27 cellular contexts compared by ENCODE assay signal in the genomic region with DNA sequence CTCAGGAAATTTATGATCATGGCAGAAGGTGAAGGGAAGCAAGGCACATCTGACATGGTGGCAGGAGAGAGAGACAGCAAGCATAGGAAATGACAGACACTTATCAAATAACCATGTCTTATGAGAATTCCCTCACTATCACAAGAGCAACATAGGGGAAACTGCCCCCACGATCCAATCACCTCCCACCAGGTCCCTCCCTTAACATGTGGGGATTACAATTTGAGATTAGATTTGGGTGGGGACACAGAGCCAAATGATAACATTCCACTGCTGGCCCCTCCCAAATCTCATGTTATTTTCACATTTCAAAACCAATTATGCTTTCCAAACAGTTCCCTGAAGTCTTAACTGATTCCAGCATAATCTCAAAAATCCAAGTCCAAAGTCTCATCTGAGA. TPM values are rescaled to one million over a fixed set of nuclear protein-coding genes. Genes with fewer than 3 reads are reported as not detected.
"Had no signal": no experiment of that assay in that cellular context is flagged by ENCODE, and none has a peak within 500 bp of the region (broad histone marks: within the 10 kb centered on the region; RNA-seq: fewer than 3 reads in every experiment).

No MANE protein-coding gene starts in this region.

- DNase-seq: KBM-7; MG63; NCI-H1092; NCI-H1105 treated with DMSO at 0.1 percent for 48 hours; NCI-H1417 treated with DMSO at 0.1 percent for 48 hours; NCI-H146; NCI-H1694 treated with DMSO at 0.1 percent for 48 hours; NCI-H2029; NCI-H2081 treated with DMSO at 0.1 percent for 48 hours; NCI-H2171; NCI-H226; NCI-H446; NCI-H510A; NCI-H524 treated with DMSO at 0.1 percent for 48 hours; NCI-H69; NCI-H774; NK-92 treated with Interleukin-12 subunit alpha and Interleukin-12 subunit beta, amount 100 ng/mL, for 24 hours; PC-3; SHP77; SK-N-SH; SW 1271 had no signal

- H3K27me3 Mint-ChIP-seq: IgD-negative memory B cell had no signal

- H3K4me2 ChIP-seq: SK-N-SH had no signal

- H3K4me3 Mint-ChIP-seq: IgD-negative memory B cell had no signal

- H3K9me2 ChIP-seq: SK-N-SH had no signal

- H3K4me3 ChIP-seq: MG63 had no signal

- H3K9me3 Mint-ChIP-seq: IgD-negative memory B cell had no signal

- ATAC-seq: Panc1, PC-3 had no signal

- H3K36me3 ChIP-seq: MG63 had no signal

- H3K27ac ChIP-seq: HL-60, RWPE1 had no signal

- H3K9me3 ChIP-seq: MG63, SK-N-SH had no signal

- H3K9ac ChIP-seq: SK-N-SH had no signal

RNA-seq across cellular contexts. Expression of a gene that starts 12.8 kb away (rescaled TPM):
- total RNA-seq: LHCN-M2, PC-3, SK-MEL-5 had no signal
- polyA plus RNA-seq: IgD-negative memory B cell, SK-N-SH had no signal
